In the genomic region with DNA sequence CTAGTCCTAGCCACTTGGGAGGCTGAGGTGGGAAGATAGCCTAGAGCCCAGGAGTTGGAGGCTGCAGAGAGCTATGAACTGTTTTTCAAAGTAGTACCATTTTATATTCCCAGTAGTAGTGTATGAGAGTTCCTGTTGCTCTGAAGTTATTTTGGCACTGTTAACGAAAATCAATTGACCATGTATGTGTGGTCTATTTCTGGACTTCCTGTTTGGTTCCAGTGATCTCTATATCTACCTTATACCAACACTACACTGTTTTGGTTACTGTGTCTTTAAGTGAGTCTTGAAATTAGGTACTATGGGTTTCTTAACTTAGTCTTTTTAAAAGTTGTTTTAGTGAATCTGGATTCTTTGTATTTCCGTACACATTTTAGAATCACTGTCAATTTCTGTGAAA, we compare ENCODE assay signal across 13 cellular contexts. TPM values are rescaled to one million over a fixed set of nuclear protein-coding genes. Genes with fewer than 3 reads are reported as not detected.
A peak's percentile ranks its signal among the peaks of the same experiment; 100 is the strongest.
DNase-seq lines count a peak whose midpoint lies in the region; ATAC-seq, FAIRE-seq and TF ChIP-seq lines count a peak whose summit lies in the region.
"Had no signal": no experiment of that assay in that cellular context is flagged by ENCODE, and none has a peak within 500 bp of the region (broad histone marks: within the 10 kb centered on the region; RNA-seq: fewer than 3 reads in every experiment).

No MANE protein-coding gene starts in this region.

- ATAC-seq in GM19043 (IDR thresholded peaks at IDR 0.05; ENCODE audit: low read depth, unreplicated experiment) (peak; percentile 99), HG02642 (IDR thresholded peaks at IDR 0.05; ENCODE audit: poor library complexity, unreplicated experiment) (peak; percentile 97), HG03457 (IDR thresholded peaks at IDR 0.05; ENCODE audit: unreplicated experiment) (peak; percentile 94)
- no peak for ATAC-seq in activated CD8-positive, alpha-beta T cell treated with anti-CD3 and anti-CD28 coated beads, Interleukin-2, amount 10 ng/mL, durations not matched to agents 7 days and 5 days
- ATAC-seq: sciatic nerve had no signal

- H3K27me3 ChIP-seq in BLaER1 treated with 17β-estradiol and CSF1 and Interleukin-3, amounts not matched to agents 10 nM and 100 nM, result no peaks in the 10 kb centered on the region

- peaks cover 23 to 94% (median 73%) of the 10 kb centered on the region in 11 experiments for H3K36me3 ChIP-seq in BLaER1 treated with 17β-estradiol and CSF1 and Interleukin-3, amounts not matched to agents 10 nM and 100 nM

- no peaks in the 10 kb centered on the region for H3K4me1 Mint-ChIP-seq in HFFc6 (ENCODE audit: low read depth)
- peaks cover 26% of the 10 kb centered on the region for H3K4me1 Mint-ChIP-seq in activated CD8-positive, alpha-beta T cell treated with anti-CD3 and anti-CD28 coated beads, Interleukin-2, amount 10 ng/mL, durations not matched to agents 7 days and 5 days (ENCODE audit: low read depth)
- H3K4me1 Mint-ChIP-seq: mesothelial cell of epicardium had no signal

- H3K27ac Mint-ChIP-seq in HFFc6, result no peak overlapping the region
- H3K27ac Mint-ChIP-seq in activated CD8-positive, alpha-beta T cell treated with anti-CD3 and anti-CD28 coated beads, Interleukin-2, amount 10 ng/mL, durations not matched to agents 7 days and 5 days, result no peak overlapping the region
- H3K27ac Mint-ChIP-seq: mesothelial cell of epicardium had no signal

- no peaks in the 10 kb centered on the region for H3K9me3 Mint-ChIP-seq in HFFc6
- no peaks in the 10 kb centered on the region for H3K9me3 Mint-ChIP-seq in activated CD8-positive, alpha-beta T cell treated with anti-CD3 and anti-CD28 coated beads, Interleukin-2, amount 10 ng/mL, durations not matched to agents 7 days and 5 days (ENCODE audit: insufficient read depth)

- H3K27me3 Mint-ChIP-seq in HFFc6 (ENCODE audit: insufficient read depth), result no peaks in the 10 kb centered on the region
- no peaks in the 10 kb centered on the region for H3K27me3 Mint-ChIP-seq in activated CD8-positive, alpha-beta T cell treated with anti-CD3 and anti-CD28 coated beads, Interleukin-2, amount 10 ng/mL, durations not matched to agents 7 days and 5 days (ENCODE audit: low read depth)

- POLR2A ChIA-PET in activated CD8-positive, alpha-beta T cell treated with anti-CD3 and anti-CD28 coated beads, Interleukin-2, amount 10 ng/mL, durations not matched to agents 7 days and 5 days (lab: Charles Lee), result interaction anchor here (0.6 kb wide), 1 partner anchor 89 kb away, joined by 3 read pairs; no protein-coding TSS in a partner anchor

- CTCF ChIA-PET in activated CD8-positive, alpha-beta T cell treated with anti-CD3 and anti-CD28 coated beads, Interleukin-2, amount 10 ng/mL, durations not matched to agents 7 days and 5 days (lab: Charles Lee), result no interaction called here

- TF ChIP-seq CTCF in HFFc6 (IDR thresholded peaks at IDR 0.05) (no peak), D721Med (IDR thresholded peaks at IDR 0.05; ENCODE audit: insufficient read depth, missing control alignments) (no peak)

- H3K9ac ChIP-seq in BLaER1 treated with 17β-estradiol and CSF1 and Interleukin-3, amounts not matched to agents 10 nM and 100 nM, result no peak overlapping the region

- peak overlapping the region in 1 of 10 experiments; percentile 1; a peak in 1 of 20 replicates for H3K4me3 ChIP-seq in BLaER1 treated with 17β-estradiol and CSF1 and Interleukin-3, amounts not matched to agents 10 nM and 100 nM

- peaks cover 7 to 18% (median 12%) of the 10 kb centered on the region in 10 experiments for H3K4me1 ChIP-seq in BLaER1 treated with 17β-estradiol and CSF1 and Interleukin-3, amounts not matched to agents 10 nM and 100 nM

- FAIRE-seq in D721Med (lab: Jason Lieb, UNC), result no peak

- H3K36me3 Mint-ChIP-seq in HFFc6 (ENCODE audit: low read depth), result peaks cover 59% of the 10 kb centered on the region
- peaks cover 62% of the 10 kb centered on the region for H3K36me3 Mint-ChIP-seq in activated CD8-positive, alpha-beta T cell treated with anti-CD3 and anti-CD28 coated beads, Interleukin-2, amount 10 ng/mL, durations not matched to agents 7 days and 5 days (ENCODE audit: low read depth)

- peaks cover 16 to 72% (median 57%) of the 10 kb centered on the region in 11 experiments for H3K9me3 ChIP-seq in BLaER1 treated with 17β-estradiol and CSF1 and Interleukin-3, amounts not matched to agents 10 nM and 100 nM (replicated peaks in 1 of 11)

- no peaks in the 10 kb centered on the region for H4K20me1 ChIP-seq in BLaER1 treated with 17β-estradiol and CSF1 and Interleukin-3, amounts not matched to agents 10 nM and 100 nM

- H3K4me2 ChIP-seq in BLaER1 treated with 17β-estradiol and CSF1 and Interleukin-3, amounts not matched to agents 10 nM and 100 nM, result peak overlapping the region; percentile 50 to 74 (median 58)

- peak overlapping the region in 3 of 11 experiments; percentile 23 to 44 (median 24); a peak in 4 of 22 replicates for H3K27ac ChIP-seq in BLaER1 treated with 17β-estradiol and CSF1 and Interleukin-3, amounts not matched to agents 10 nM and 100 nM

- H3K4me3 Mint-ChIP-seq in HFFc6, result no peak overlapping the region
- no peak overlapping the region for H3K4me3 Mint-ChIP-seq in activated CD8-positive, alpha-beta T cell treated with anti-CD3 and anti-CD28 coated beads, Interleukin-2, amount 10 ng/mL, durations not matched to agents 7 days and 5 days
- H3K4me3 Mint-ChIP-seq: mesothelial cell of epicardium had no signal

- DNase-seq in HFFc6, result no peak
- no peak for DNase-seq in D721Med (ENCODE audit: insufficient read length, low spot score)
- DNase-seq in activated CD8-positive, alpha-beta T cell treated with anti-CD3 and anti-CD28 coated beads, Interleukin-2, amount 10 ng/mL, durations not matched to agents 7 days and 5 days, result no peak
- DNase-seq in SHP77 (lab: John Stamatoyannopoulos, UW), result no peak
- DNase-seq: ACHN; activated CD4-positive, CD25-positive, alpha-beta regulatory T cell; activated gamma-delta T cell had no signal

RNA-seq across cellular contexts. Expression of gene SLF1, which starts 13.6 kb away (rescaled TPM):
- 1 to 10 TPM; 3.3 to 6.6 (median 5.0) TPM for total RNA-seq in HFFc6 (2021; fragmentation: NEBNext Ultra II Directional; extraction: Animal tissue kit (Norgen Biotek cat#: 25700))
- 10 to 100 TPM; 18.2 to 19.4 TPM for total RNA-seq in activated CD8-positive, alpha-beta T cell treated with anti-CD3 and anti-CD28 coated beads, Interleukin-2, amount 10 ng/mL, durations not matched to agents 7 days and 5 days

RNA-seq across cellular contexts. Expression of gene KIAA0825, which starts 13.6 kb away (rescaled TPM):
- 1 to 10 TPM; 1.3 to 2.8 (median 1.7) TPM for total RNA-seq in HFFc6 (2021; fragmentation: NEBNext Ultra II Directional; extraction: Animal tissue kit (Norgen Biotek cat#: 25700))
- 1 to 10 TPM; 1.1 to 2.0 TPM for total RNA-seq in activated CD8-positive, alpha-beta T cell treated with anti-CD3 and anti-CD28 coated beads, Interleukin-2, amount 10 ng/mL, durations not matched to agents 7 days and 5 days
